Comparison of ENCODE assay signal across 8 cellular contexts in the genomic region with DNA sequence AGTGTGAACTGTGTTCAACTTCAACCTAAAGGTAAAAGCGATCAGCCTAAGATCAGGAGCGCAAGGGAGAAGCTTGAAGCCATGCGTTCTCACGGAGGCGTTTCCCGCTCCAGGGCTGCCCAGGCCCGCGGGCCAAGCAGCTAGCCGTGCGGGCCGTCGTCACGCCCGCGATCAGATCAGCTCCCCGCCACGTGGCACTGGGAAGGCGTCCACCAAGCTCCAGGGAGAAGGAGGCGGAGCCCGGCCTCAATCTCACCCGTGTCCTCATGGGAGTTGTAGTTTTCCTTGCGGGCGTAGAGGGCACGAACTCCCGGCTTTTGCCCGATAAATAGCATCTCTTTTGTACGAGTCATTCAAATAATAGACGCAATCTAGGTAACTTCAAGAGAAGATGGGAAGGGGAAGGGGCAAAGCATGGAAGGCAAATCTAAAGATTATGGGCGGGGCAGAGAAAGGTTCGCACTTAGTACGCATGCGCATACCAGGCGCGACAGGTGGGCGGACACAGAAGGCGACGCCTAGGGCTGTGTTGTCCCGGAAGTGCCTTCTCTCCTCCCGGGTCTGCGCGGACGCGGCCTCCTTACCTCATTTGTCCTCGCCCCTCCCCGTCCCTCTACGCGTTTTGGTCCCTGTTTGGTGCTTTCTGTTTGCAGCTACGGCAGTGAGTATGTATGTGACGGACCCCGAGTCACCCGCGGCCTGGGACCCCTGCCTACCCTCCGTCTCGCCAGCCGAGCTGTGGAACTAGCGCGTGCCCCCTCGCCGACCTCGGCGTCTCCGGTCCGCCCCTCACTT. TPM values are rescaled to one million over a fixed set of nuclear protein-coding genes. Genes with fewer than 3 reads are reported as not detected.
A peak's percentile ranks its signal among the peaks of the same experiment; 100 is the strongest.
DNase-seq lines count a peak whose midpoint lies in the region; FAIRE-seq and TF ChIP-seq lines count a peak whose summit lies in the region.

No MANE protein-coding gene starts in this region.

- H3K4me3 ChIP-seq in SJSA1 (peak overlapping the region; percentile 68), neuron (ENCODE audit: low read length) (peak overlapping the region; percentile 76)

- H3K36me3 Mint-ChIP-seq in activated naive CD4-positive, alpha-beta T cell treated with anti-CD3 and anti-CD28 coated beads for 36 hours (ENCODE audit: low read depth), result peaks cover 3% of the 10 kb centered on the region

- peaks cover 4% of the 10 kb centered on the region; the same call in 1 of the 2 replicates for H3K9me3 ChIP-seq in SJSA1 (replicated peaks)
- H3K9me3 ChIP-seq in neuron (ENCODE audit: low read length), result no peaks in the 10 kb centered on the region

- POLR2A ChIA-PET in HEK293T (lab: Yijun Ruan, JAX), result interaction anchor here (1.3 to 2.3 kb wide), 2 partner anchors 9 to 41 kb away, joined by 3 to 11 read pairs; a partner anchor contains a TSS

- peaks cover 39% of the 10 kb centered on the region for H3K4me1 Mint-ChIP-seq in activated naive CD4-positive, alpha-beta T cell treated with anti-CD3 and anti-CD28 coated beads for 36 hours (ENCODE audit: low read depth)

- H3K27me3 ChIP-seq in SJSA1 (replicated peaks), result 0 out of 2 replicates have a peak, but pooled peaks cover 3% of the 10 kb centered on the region
- H3K27me3 ChIP-seq in neuron (ENCODE audit: insufficient read depth, low read length), result no peaks in the 10 kb centered on the region

- no peaks in the 10 kb centered on the region for H3K27me3 Mint-ChIP-seq in activated naive CD4-positive, alpha-beta T cell treated with anti-CD3 and anti-CD28 coated beads for 36 hours (ENCODE audit: low read depth)

- H3K27ac Mint-ChIP-seq in activated naive CD4-positive, alpha-beta T cell treated with anti-CD3 and anti-CD28 coated beads for 36 hours, result peak overlapping the region; percentile 95

- H3K4me1 ChIP-seq in SJSA1 (replicated peaks) (peaks cover 4% of the 10 kb centered on the region), neuron (ENCODE audit: insufficient read depth, low read length) (peaks cover 7% of the 10 kb centered on the region)

- no peaks in the 10 kb centered on the region for H3K36me3 ChIP-seq in SJSA1
- no peaks in the 10 kb centered on the region for H3K36me3 ChIP-seq in neuron (ENCODE audit: insufficient read depth, low read length)

- peak overlapping the region; percentile 89 for H3K4me3 Mint-ChIP-seq in activated naive CD4-positive, alpha-beta T cell treated with anti-CD3 and anti-CD28 coated beads for 36 hours

- H2AFZ ChIP-seq in neuron (ENCODE audit: low read depth, low read length), result peak overlapping the region; percentile 57

- H3K27ac ChIP-seq in SJSA1, result peak overlapping the region; percentile 36

- no peak for FAIRE-seq in frontal cortex (lab: Jason Lieb, UNC)

- intact Hi-C loops in activated naive CD4-positive, alpha-beta T cell treated with anti-CD3 and anti-CD28 coated beads for 36 hours (cut with micrococcal nuclease), result loop anchor here (1.0 to 5.0 kb wide), 8 partner anchors 41 to 513 kb away; a partner anchor contains a TSS

- CTCF ChIA-PET in HEK293T (lab: Yijun Ruan, JAX), result no interaction called here
- CTCF ChIA-PET in activated naive CD4-positive, alpha-beta T cell treated with anti-CD3 and anti-CD28 coated beads for 36 hours (lab: Charles Lee), result interaction anchor here (0.7 to 1.3 kb wide), 3 partner anchors 25 to 222 kb away, joined by 3 to 4 read pairs (median 3); no protein-coding TSS in a partner anchor

- DNase-seq in GF-D8 (lab: John Stamatoyannopoulos, UW), result peak; percentile 90
- DNase-seq in HEK293T (ENCODE audit: extremely low spot score), result peak; percentile 90
- DNase-seq in MV-4-11 (lab: John Stamatoyannopoulos, UW), result peak; percentile 93
- peak; percentile 91 to 96 for DNase-seq in SJSA1 (ENCODE audit: low read depth in 1 of 2, low spot score in 2 of 2)
- peak; percentile 95 for DNase-seq in activated naive CD4-positive, alpha-beta T cell treated with anti-CD3 and anti-CD28 coated beads for 36 hours
- DNase-seq in frontal cortex (ENCODE audit: low spot score in 2 of 2), result peak; percentile 89
- peak; percentile 83 for DNase-seq in stromal cell of bone marrow (ENCODE audit: low read depth)

- no peaks in the 10 kb centered on the region for H3K9me3 Mint-ChIP-seq in activated naive CD4-positive, alpha-beta T cell treated with anti-CD3 and anti-CD28 coated beads for 36 hours

TF ChIP-seq in HEK293T, 16 proteins besides CTCF, POLR2A, EP300 and RAD21:
- TF ChIP-seq TARDBP (IDR thresholded peaks at IDR 0.05) (no peak), ELF4 (IDR thresholded peaks at IDR 0.05) (peak; percentile 82), L3MBTL2 (conservative IDR thresholded peaks at IDR 0.05) (peak; percentile 100)

RNA-seq across cellular contexts. Expression of a gene that starts 40.8 kb away (rescaled TPM):
- total RNA-seq in SJSA1 (2014; rRNA removed; shearing (Covaris generic)), result 5.3 and 12.4 TPM in 2 replicates
- 10 to 100 TPM; 28.8 to 29.1 TPM for total RNA-seq in activated naive CD4-positive, alpha-beta T cell treated with anti-CD3 and anti-CD28 coated beads for 36 hours
- 39.5 TPM for total RNA-seq in frontal cortex

RNA-seq across cellular contexts. Expression of a gene that starts 45.5 kb away (rescaled TPM):
- total RNA-seq in SJSA1 (2014; rRNA removed; shearing (Covaris generic)), result 0.09 TPM in 1 of 2 replicates, not detected in the other
- total RNA-seq in activated naive CD4-positive, alpha-beta T cell treated with anti-CD3 and anti-CD28 coated beads for 36 hours, result under 1 TPM; 0.21 to 0.27 TPM
- not detected for total RNA-seq in frontal cortex

Comparison
In these comparisons a context has a peak if more than half of its experiments do, and no peak if none do; other contexts are left out.
1. Peak in every context shown above with its lines: DNase-seq, H3K4me3 ChIP-seq and H3K27ac ChIP-seq.